Comparison of ENCODE assay signal across 18 cellular contexts in genomic region chr14:104387000-104387384, GRCh38.
DNase-seq lines count a peak whose midpoint lies in the region; ATAC-seq, FAIRE-seq and TF ChIP-seq lines count a peak whose summit lies in the region.
"Had no signal": no experiment of that assay in that cellular context is flagged by ENCODE, and none has a peak within 500 bp of the region (broad histone marks: within the 10 kb centered on the region; RNA-seq: fewer than 3 reads in every experiment).

No MANE protein-coding gene starts in this region.

- FAIRE-seq in GM12891 (lab: Jason Lieb, UNC) = peak; percentile 20

- no peaks in the 10 kb centered on the region for H3K27me3 Mint-ChIP-seq in CD4-positive, alpha-beta memory T cell
- no peaks in the 10 kb centered on the region for H3K27me3 Mint-ChIP-seq in naive thymus-derived CD8-positive, alpha-beta T cell
- H3K27me3 Mint-ChIP-seq: activated CD8-positive, alpha-beta T cell treated with anti-CD3 and anti-CD28 coated beads for 36 hours; activated naive CD4-positive, alpha-beta T cell treated with anti-CD3 and anti-CD28 coated beads, Interleukin-2, amount 50 U/mL, for 24 hours; natural killer cell treated with Interleukin-12 subunit alpha and Interleukin-12 subunit beta and Interleukin-15 and Interleukin-18, amount 100 ng/mL, for 72 hours had no signal

- H3K9me3 ChIP-seq in CD4-positive, alpha-beta memory T cell (ENCODE audit: control insufficient read depth in 1 of 2, low read length in 2 of 2) = no peaks in the 10 kb centered on the region
- H3K9me3 ChIP-seq in GM23248 (ENCODE audit: low read depth) = no peaks in the 10 kb centered on the region
- H3K9me3 ChIP-seq: HAP-1, upper lobe of left lung had no signal

- peak overlapping the region; percentile 22 to 70 (median 61) for H3K27ac Mint-ChIP-seq in CD4-positive, alpha-beta memory T cell
- H3K27ac Mint-ChIP-seq in naive thymus-derived CD8-positive, alpha-beta T cell = peak overlapping the region in 8 of 10 donors; percentile 31 to 90 (median 77)
- H3K27ac Mint-ChIP-seq: activated CD8-positive, alpha-beta T cell treated with anti-CD3 and anti-CD28 coated beads for 36 hours; activated naive CD4-positive, alpha-beta T cell treated with anti-CD3 and anti-CD28 coated beads, Interleukin-2, amount 50 U/mL, for 24 hours; effector memory CD8-positive, alpha-beta T cell; natural killer cell treated with Interleukin-12 subunit alpha and Interleukin-12 subunit beta and Interleukin-15 and Interleukin-18, amount 100 ng/mL, for 72 hours had no signal

- H3K36me3 Mint-ChIP-seq in CD4-positive, alpha-beta memory T cell = no peaks in the 10 kb centered on the region
- H3K36me3 Mint-ChIP-seq in naive thymus-derived CD8-positive, alpha-beta T cell = no peaks in the 10 kb centered on the region
- H3K36me3 Mint-ChIP-seq: activated naive CD4-positive, alpha-beta T cell treated with anti-CD3 and anti-CD28 coated beads, Interleukin-2, amount 50 U/mL, for 24 hours; natural killer cell treated with Interleukin-12 subunit alpha and Interleukin-12 subunit beta and Interleukin-15 and Interleukin-18, amount 100 ng/mL, for 72 hours had no signal

- no peak overlapping the region for H3K4me2 ChIP-seq in GM23248 (ENCODE audit: unreplicated experiment)

- H2AFZ ChIP-seq in GM23248 = no peak overlapping the region

- peaks cover 35% of the 10 kb centered on the region for H3K4me1 ChIP-seq in CD4-positive, alpha-beta memory T cell (ENCODE audit: insufficient read depth, low read length)
- H3K4me1 ChIP-seq in GM23248 (ENCODE audit: insufficient read depth) = no peaks in the 10 kb centered on the region
- H3K4me1 ChIP-seq: HAP-1 had no signal

- no peaks in the 10 kb centered on the region for H4K20me1 ChIP-seq in GM23248 (ENCODE audit: insufficient read depth)

- no peak overlapping the region for H3K27ac ChIP-seq in CD4-positive, alpha-beta memory T cell (ENCODE audit: low read depth, low read length)
- no peak overlapping the region for H3K27ac ChIP-seq in GM23248
- H3K27ac ChIP-seq: HL-60, right atrium auricular region, upper lobe of left lung had no signal

- no peaks in the 10 kb centered on the region for H3K27me3 ChIP-seq in CD4-positive, alpha-beta memory T cell (ENCODE audit: insufficient read depth, low read length)
- no peaks in the 10 kb centered on the region for H3K27me3 ChIP-seq in GM23248 (replicated peaks; ENCODE audit: insufficient read depth)
- H3K27me3 ChIP-seq: right atrium auricular region, upper lobe of left lung had no signal

- no peaks in the 10 kb centered on the region for H3K9me2 ChIP-seq in GM23248 (ENCODE audit: insufficient read depth)

- intact Hi-C loops in CD4-positive, alpha-beta memory T cell (cut with micrococcal nuclease) = no loop called here

- no peaks in the 10 kb centered on the region for H3K79me2 ChIP-seq in GM23248 (ENCODE audit: insufficient read depth)

- no peaks in the 10 kb centered on the region for H3F3A ChIP-seq in GM23248 (ENCODE audit: insufficient read depth)

- H3K9me3 Mint-ChIP-seq in CD4-positive, alpha-beta memory T cell = peaks cover 0 to 3% (median 0%) of the 10 kb centered on the region in 8 donors
- peaks cover 0 to 6% (median 0%) of the 10 kb centered on the region in 9 donors for H3K9me3 Mint-ChIP-seq in naive thymus-derived CD8-positive, alpha-beta T cell
- H3K9me3 Mint-ChIP-seq: activated CD8-positive, alpha-beta T cell treated with anti-CD3 and anti-CD28 coated beads for 36 hours; activated naive CD4-positive, alpha-beta T cell treated with anti-CD3 and anti-CD28 coated beads, Interleukin-2, amount 50 U/mL, for 24 hours; effector memory CD8-positive, alpha-beta T cell; natural killer cell treated with Interleukin-12 subunit alpha and Interleukin-12 subunit beta and Interleukin-15 and Interleukin-18, amount 100 ng/mL, for 72 hours had no signal

- no peak for ATAC-seq in naive thymus-derived CD8-positive, alpha-beta T cell
- ATAC-seq: activated CD8-positive, alpha-beta T cell treated with anti-CD3 and anti-CD28 coated beads for 36 hours; effector memory CD8-positive, alpha-beta T cell; natural killer cell treated with Interleukin-12 subunit alpha and Interleukin-12 subunit beta and Interleukin-15 and Interleukin-18, amount 100 ng/mL, for 72 hours had no signal

- 32 to 38% methylated on average over 8 of the region's 8 CpGs for WGBS in GM23248 (ENCODE audit: low coverage in 1 of 2, low lambda C conversion rate in 2 of 2, missing lambda C conversion rate in 2 of 2), 2 experiments

- H3K4me3 Mint-ChIP-seq in CD4-positive, alpha-beta memory T cell = no peak overlapping the region
- no peak overlapping the region for H3K4me3 Mint-ChIP-seq in naive thymus-derived CD8-positive, alpha-beta T cell
- H3K4me3 Mint-ChIP-seq: activated CD8-positive, alpha-beta T cell treated with anti-CD3 and anti-CD28 coated beads for 36 hours; activated naive CD4-positive, alpha-beta T cell treated with anti-CD3 and anti-CD28 coated beads, Interleukin-2, amount 50 U/mL, for 24 hours; effector memory CD8-positive, alpha-beta T cell; natural killer cell treated with Interleukin-12 subunit alpha and Interleukin-12 subunit beta and Interleukin-15 and Interleukin-18, amount 100 ng/mL, for 72 hours had no signal

- POLR2A ChIA-PET in CD4-positive, alpha-beta memory T cell (lab: Charles Lee; ENCODE audit: partially characterized antibody) = no interaction called here
- POLR2A ChIA-PET in naive thymus-derived CD8-positive, alpha-beta T cell (lab: Charles Lee) = no interaction called here

- no peak overlapping the region for H3K9ac ChIP-seq in GM23248

- CTCF ChIA-PET in CD4-positive, alpha-beta memory T cell (lab: Charles Lee; ENCODE audit: partially characterized antibody) = interaction anchor here (1.4 kb wide), 1 partner anchor 11 kb away, joined by 3 read pairs; no protein-coding TSS in a partner anchor

- H3K36me3 ChIP-seq in CD4-positive, alpha-beta memory T cell (ENCODE audit: insufficient read depth, low read length) = no peaks in the 10 kb centered on the region
- no peaks in the 10 kb centered on the region for H3K36me3 ChIP-seq in GM23248 (ENCODE audit: low read depth)
- H3K36me3 ChIP-seq: HAP-1, right atrium auricular region, upper lobe of left lung had no signal

- H3K4me3 ChIP-seq in CD4-positive, alpha-beta memory T cell (ENCODE audit: low read length in 2 of 2) = no peak overlapping the region
- no peak overlapping the region for H3K4me3 ChIP-seq in GM23248
- H3K4me3 ChIP-seq: HAP-1, right atrium auricular region, upper lobe of left lung had no signal

- DNase-seq in CD4-positive, alpha-beta memory T cell = no peak
- DNase-seq in GM12891 (ENCODE audit: insufficient read length, low spot score) (no peak), NCI-H524 treated with DMSO at 0.1 percent for 48 hours (lab: John Stamatoyannopoulos, UW) (peak; percentile 34), T-helper 2 cell (no peak), T1000 (lab: John Stamatoyannopoulos, UW) (no peak), GM23248 (no peak), NCI-H226 (no peak)
- peak in 1 of 10 donors; percentile 14 for DNase-seq in naive thymus-derived CD8-positive, alpha-beta T cell
- DNase-seq: activated CD8-positive, alpha-beta T cell treated with anti-CD3 and anti-CD28 coated beads for 36 hours; effector memory CD8-positive, alpha-beta T cell; GDM1; NCI-H187 had no signal

- TF ChIP-seq POLR2A in GM12891 (IDR thresholded peaks at IDR 0.05; ENCODE audit: low read depth, low read length) = no peak

- H3K4me1 Mint-ChIP-seq in CD4-positive, alpha-beta memory T cell = peaks cover 22 to 52% (median 41%) of the 10 kb centered on the region in 4 donors
- H3K4me1 Mint-ChIP-seq in naive thymus-derived CD8-positive, alpha-beta T cell = peaks cover 26 to 55% (median 50%) of the 10 kb centered on the region in 4 donors

- in situ Hi-C loops in GM23248 (cut with MboI) = no loop called here

TF ChIP-seq in GM12891, 5 proteins besides CTCF, POLR2A, EP300 and RAD21:
- TF ChIP-seq POU2F2 (IDR thresholded peaks at IDR 0.05; ENCODE audit: low read depth, low read length) (no peak), SPI1 (IDR thresholded peaks at IDR 0.05; ENCODE audit: low read depth, low read length) (no peak), TAF1 (IDR thresholded peaks at IDR 0.05; ENCODE audit: low read depth, low read length) (no peak), POLR2AphosphoS5 (IDR thresholded peaks at IDR 0.05; ENCODE audit: low read depth, low read length) (no peak), PAX5 (IDR thresholded peaks at IDR 0.05; ENCODE audit: insufficient read depth, low read length, severe bottlenecking) (no peak)
TF ChIP-seq in GM12891: peak in this region for 0.
